Comparison of ENCODE assay signal across 1 cellular context in the genomic region with DNA sequence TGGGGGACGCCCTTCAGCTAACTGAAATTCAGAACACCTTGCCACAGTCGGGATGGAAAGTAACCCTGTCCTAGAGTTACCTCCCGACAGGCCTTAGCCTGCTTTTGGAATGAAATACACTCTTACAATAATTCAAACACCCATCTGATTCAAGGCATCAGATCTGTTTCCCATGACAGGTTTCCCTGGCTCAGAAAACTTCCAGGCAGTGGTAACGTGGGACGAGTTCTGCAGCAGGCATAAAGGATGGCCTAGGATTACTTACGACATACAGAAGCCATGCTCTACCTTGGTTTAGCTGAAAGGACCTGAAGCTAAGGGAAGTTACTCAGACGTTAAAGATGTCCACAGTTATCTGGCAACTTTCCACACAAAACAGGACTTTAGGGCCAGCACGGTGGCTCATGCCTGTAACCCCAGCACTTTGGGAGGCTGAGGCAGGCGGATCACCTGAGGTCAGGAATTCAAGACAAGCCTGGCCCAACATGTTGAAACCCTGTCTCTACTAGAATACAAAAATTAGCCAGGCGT.
TF ChIP-seq lines count a peak whose summit lies in the region.

No MANE protein-coding gene starts in this region.

TF ChIP-seq in GM23338, 12 proteins besides CTCF, POLR2A, EP300 and RAD21 (continued from another document):
- TF ChIP-seq, protein P1, sequence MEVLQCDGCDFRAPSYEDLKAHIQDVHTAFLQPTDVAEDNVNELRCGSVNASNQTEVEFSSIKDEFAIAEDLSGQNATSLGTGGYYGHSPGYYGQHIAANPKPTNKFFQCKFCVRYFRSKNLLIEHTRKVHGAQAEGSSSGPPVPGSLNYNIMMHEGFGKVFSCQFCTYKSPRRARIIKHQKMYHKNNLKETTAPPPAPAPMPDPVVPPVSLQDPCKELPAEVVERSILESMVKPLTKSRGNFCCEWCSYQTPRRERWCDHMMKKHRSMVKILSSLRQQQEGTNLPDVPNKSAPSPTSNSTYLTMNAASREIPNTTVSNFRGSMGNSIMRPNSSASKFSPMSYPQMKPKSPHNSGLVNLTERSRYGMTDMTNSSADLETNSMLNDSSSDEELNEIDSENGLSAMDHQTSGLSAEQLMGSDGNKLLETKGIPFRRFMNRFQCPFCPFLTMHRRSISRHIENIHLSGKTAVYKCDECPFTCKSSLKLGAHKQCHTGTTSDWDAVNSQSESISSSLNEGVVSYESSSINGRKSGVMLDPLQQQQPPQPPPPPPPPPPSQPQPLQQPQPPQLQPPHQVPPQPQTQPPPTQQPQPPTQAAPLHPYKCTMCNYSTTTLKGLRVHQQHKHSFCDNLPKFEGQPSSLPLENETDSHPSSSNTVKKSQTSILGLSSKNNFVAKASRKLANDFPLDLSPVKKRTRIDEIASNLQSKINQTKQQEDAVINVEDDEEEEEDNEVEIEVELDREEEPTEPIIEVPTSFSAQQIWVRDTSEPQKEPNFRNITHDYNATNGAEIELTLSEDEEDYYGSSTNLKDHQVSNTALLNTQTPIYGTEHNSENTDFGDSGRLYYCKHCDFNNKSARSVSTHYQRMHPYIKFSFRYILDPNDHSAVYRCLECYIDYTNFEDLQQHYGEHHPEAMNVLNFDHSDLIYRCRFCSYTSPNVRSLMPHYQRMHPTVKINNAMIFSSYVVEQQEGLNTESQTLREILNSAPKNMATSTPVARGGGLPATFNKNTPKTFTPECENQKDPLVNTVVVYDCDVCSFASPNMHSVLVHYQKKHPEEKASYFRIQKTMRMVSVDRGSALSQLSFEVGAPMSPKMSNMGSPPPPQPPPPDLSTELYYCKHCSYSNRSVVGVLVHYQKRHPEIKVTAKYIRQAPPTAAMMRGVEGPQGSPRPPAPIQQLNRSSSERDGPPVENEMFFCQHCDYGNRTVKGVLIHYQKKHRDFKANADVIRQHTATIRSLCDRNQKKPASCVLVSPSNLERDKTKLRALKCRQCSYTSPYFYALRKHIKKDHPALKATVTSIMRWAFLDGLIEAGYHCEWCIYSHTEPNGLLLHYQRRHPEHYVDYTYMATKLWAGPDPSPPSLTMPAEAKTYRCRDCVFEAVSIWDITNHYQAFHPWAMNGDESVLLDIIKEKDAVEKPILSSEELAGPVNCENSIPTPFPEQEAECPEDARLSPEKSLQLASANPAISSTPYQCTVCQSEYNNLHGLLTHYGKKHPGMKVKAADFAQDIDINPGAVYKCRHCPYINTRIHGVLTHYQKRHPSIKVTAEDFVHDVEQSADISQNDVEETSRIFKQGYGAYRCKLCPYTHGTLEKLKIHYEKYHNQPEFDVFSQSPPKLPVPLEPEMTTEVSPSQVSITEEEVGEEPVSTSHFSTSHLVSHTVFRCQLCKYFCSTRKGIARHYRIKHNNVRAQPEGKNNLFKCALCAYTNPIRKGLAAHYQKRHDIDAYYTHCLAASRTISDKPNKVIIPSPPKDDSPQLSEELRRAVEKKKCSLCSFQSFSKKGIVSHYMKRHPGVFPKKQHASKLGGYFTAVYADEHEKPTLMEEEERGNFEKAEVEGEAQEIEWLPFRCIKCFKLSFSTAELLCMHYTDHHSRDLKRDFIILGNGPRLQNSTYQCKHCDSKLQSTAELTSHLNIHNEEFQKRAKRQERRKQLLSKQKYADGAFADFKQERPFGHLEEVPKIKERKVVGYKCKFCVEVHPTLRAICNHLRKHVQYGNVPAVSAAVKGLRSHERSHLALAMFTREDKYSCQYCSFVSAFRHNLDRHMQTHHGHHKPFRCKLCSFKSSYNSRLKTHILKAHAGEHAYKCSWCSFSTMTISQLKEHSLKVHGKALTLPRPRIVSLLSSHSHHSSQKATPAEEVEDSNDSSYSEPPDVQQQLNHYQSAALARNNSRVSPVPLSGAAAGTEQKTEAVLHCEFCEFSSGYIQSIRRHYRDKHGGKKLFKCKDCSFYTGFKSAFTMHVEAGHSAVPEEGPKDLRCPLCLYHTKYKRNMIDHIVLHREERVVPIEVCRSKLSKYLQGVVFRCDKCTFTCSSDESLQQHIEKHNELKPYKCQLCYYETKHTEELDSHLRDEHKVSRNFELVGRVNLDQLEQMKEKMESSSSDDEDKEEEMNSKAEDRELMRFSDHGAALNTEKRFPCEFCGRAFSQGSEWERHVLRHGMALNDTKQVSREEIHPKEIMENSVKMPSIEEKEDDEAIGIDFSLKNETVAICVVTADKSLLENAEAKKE (CRISPR knock-in tag; IDR thresholded peaks at IDR 0.05), result no peak
- no peak for TF ChIP-seq CREB1 (CRISPR knock-in tag; IDR thresholded peaks at IDR 0.05; ENCODE audit: low read depth)
- TF ChIP-seq, protein P2, sequence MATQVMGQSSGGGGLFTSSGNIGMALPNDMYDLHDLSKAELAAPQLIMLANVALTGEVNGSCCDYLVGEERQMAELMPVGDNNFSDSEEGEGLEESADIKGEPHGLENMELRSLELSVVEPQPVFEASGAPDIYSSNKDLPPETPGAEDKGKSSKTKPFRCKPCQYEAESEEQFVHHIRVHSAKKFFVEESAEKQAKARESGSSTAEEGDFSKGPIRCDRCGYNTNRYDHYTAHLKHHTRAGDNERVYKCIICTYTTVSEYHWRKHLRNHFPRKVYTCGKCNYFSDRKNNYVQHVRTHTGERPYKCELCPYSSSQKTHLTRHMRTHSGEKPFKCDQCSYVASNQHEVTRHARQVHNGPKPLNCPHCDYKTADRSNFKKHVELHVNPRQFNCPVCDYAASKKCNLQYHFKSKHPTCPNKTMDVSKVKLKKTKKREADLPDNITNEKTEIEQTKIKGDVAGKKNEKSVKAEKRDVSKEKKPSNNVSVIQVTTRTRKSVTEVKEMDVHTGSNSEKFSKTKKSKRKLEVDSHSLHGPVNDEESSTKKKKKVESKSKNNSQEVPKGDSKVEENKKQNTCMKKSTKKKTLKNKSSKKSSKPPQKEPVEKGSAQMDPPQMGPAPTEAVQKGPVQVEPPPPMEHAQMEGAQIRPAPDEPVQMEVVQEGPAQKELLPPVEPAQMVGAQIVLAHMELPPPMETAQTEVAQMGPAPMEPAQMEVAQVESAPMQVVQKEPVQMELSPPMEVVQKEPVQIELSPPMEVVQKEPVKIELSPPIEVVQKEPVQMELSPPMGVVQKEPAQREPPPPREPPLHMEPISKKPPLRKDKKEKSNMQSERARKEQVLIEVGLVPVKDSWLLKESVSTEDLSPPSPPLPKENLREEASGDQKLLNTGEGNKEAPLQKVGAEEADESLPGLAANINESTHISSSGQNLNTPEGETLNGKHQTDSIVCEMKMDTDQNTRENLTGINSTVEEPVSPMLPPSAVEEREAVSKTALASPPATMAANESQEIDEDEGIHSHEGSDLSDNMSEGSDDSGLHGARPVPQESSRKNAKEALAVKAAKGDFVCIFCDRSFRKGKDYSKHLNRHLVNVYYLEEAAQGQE (IDR thresholded peaks at IDR 0.05; ENCODE audit: unreplicated experiment), result no peak
